In the genomic region with DNA sequence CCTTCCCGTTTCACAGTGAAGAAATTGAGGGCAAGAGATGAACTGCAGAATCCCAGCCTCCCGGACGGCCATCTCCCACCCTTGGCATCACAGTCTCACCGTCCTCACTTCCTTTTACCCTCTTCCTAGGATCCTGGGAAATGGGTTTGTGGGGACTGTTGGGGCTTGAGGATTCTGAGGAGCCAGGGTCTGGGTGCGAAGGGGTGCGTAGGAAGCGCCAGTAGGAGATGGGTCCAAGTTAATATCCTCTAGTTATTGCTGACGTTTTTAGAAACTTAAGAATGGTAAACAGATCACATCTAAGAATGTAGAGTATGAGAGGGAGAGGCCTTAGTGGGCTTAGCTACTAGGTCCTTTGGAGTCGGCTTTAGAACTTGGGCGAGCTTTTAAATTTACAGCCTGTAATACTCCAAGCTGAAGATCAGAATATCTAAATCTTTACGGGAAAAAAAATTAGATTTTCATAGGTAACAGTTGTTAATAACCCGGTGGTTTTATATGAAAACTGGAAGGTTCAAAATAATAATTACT, we compare ENCODE assay signal across 8 cellular contexts. TPM values are rescaled to one million over a fixed set of nuclear protein-coding genes. Genes with fewer than 3 reads are reported as not detected.
A peak's percentile ranks its signal among the peaks of the same experiment; 100 is the strongest.
DNase-seq lines count a peak whose midpoint lies in the region; ATAC-seq and TF ChIP-seq lines count a peak whose summit lies in the region.

No MANE protein-coding gene starts in this region.

- no peak for TF ChIP-seq POLR2A in breast epithelium (IDR thresholded peaks at IDR 0.05)

- peak overlapping the region; percentile 90 for H3K4me3 ChIP-seq in GM12875 (ENCODE audit: low read depth, low read length)
- H3K4me3 ChIP-seq in breast epithelium = peak overlapping the region; percentile 73 to 82 (median 79)
- peak overlapping the region; percentile 96 for H3K4me3 ChIP-seq in mesodermal cell (ENCODE audit: extremely low read depth, insufficient read depth, low read length, poor library complexity, severe bottlenecking)

- H3K27me3 ChIP-seq in breast epithelium = no peaks in the 10 kb centered on the region

- TF ChIP-seq CTCF in GM12875 (IDR thresholded peaks at IDR 0.05; ENCODE audit: borderline replicate concordance, insufficient read depth, low read depth, low read length) (no peak), breast epithelium (IDR thresholded peaks at IDR 0.05) (no peak)

- intact Hi-C loops in breast epithelium (cut with DNase I; ENCODE audit: low total_unique reads) = no loop called here

- ATAC-seq in HG03280 (IDR thresholded peaks at IDR 0.05; ENCODE audit: unreplicated experiment) (no peak), GM21619 (IDR thresholded peaks at IDR 0.05; ENCODE audit: unreplicated experiment) (no peak), GM19452 (IDR thresholded peaks at IDR 0.05; ENCODE audit: unreplicated experiment) (no peak)

- H3K36me3 ChIP-seq in breast epithelium (no peaks in the 10 kb centered on the region), mesodermal cell (ENCODE audit: control insufficient read depth, insufficient read depth, low read length) (peaks cover 35% of the 10 kb centered on the region)

- no peaks in the 10 kb centered on the region for H3K9me3 ChIP-seq in breast epithelium
- no peaks in the 10 kb centered on the region for H3K9me3 ChIP-seq in mesodermal cell (ENCODE audit: control insufficient read depth, low read length)

- H3K4me1 ChIP-seq in breast epithelium (peaks cover 0 to 18% of the 10 kb centered on the region in 2 donors), mesodermal cell (ENCODE audit: control insufficient read depth, insufficient read depth, low read length, poor library complexity, severe bottlenecking) (peaks cover 7% of the 10 kb centered on the region)

- DNase-seq in HuH-7.5 (ENCODE audit: low spot score) (peak; percentile 32), breast epithelium (ENCODE audit: low spot score in 2 of 2) (no peak)
- DNase-seq in activated CD4-positive, CD25-positive, alpha-beta regulatory T cell treated with anti-CD3 and anti-CD28 coated beads, Interleukin-2, amount 50 U/mL, for 72 hours = no peak

- 13% methylated on average over 3 of the region's 12 CpGs; no CpG with 5 or more reads in 1 of the 2 experiments for WGBS in mesodermal cell (ENCODE audit: insufficient coverage in 2 of 2), 2 experiments

- H3K27ac ChIP-seq in breast epithelium (peak overlapping the region; percentile 90 to 91), mesodermal cell (ENCODE audit: low read depth, low read length, severe bottlenecking) (peak overlapping the region; percentile 64)

RNA-seq across cellular contexts. Expression of gene MALSU1, which starts 0.7 kb away (rescaled TPM):
- total RNA-seq in breast epithelium = 10 to 100 TPM; 40.3 to 48.4 (median 45.0) TPM
- 70.0 TPM for polyA plus RNA-seq in mesodermal cell (2013, experiment 1 of 2)
- 78.5 TPM for polyA plus RNA-seq in mesodermal cell (2013, experiment 2 of 2)

RNA-seq across cellular contexts. Expression of gene GPNMB, which starts 53.3 kb away (rescaled TPM):
- total RNA-seq in breast epithelium = 100 to 1,000 TPM in 2 of 3 donors, 10 to 100 TPM in 1; 86.9 to 460 (median 335) TPM
- polyA plus RNA-seq in mesodermal cell (2013, experiment 1 of 2) = 1.1 TPM
- polyA plus RNA-seq in mesodermal cell (2013, experiment 2 of 2) = 0.86 TPM
